ENCODE assay signal across 33 cellular contexts in the genomic region with DNA sequence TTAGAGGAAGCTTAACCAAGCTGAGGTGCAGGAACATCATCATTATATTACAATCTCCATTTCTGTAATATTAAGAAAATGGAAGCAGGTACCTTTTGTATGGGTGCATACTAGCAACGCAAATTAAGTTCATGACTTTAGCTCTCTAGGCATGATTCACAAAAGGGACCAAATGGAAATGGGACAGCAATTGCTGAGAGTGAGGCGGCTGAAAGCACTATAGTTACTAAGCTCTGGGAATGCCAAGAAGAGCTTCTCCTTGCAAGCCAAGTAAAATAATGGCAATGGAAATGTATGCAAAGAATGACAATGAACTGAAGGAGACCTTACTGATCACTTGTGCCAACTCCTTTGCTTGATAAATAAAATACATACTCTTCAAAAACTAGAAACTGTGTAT. TPM values are rescaled to one million over a fixed set of nuclear protein-coding genes. Genes with fewer than 3 reads are reported as not detected.
"Had no signal": no experiment of that assay in that cellular context is flagged by ENCODE, and none has a peak within 500 bp of the region (broad histone marks: within the 10 kb centered on the region; RNA-seq: fewer than 3 reads in every experiment).

No MANE protein-coding gene starts in this region.

- H3K4me1 ChIP-seq: adrenal gland, SJCRH30 had no signal

- H3K36me3 Mint-ChIP-seq: activated CD4-positive, alpha-beta memory T cell treated with anti-CD3 and anti-CD28 coated beads for 36 hours; activated naive CD4-positive, alpha-beta T cell treated with anti-CD3 and anti-CD28 coated beads, Interleukin-2, amount 50 U/mL, for 72 hours had no signal

- H3K4me3 Mint-ChIP-seq: activated CD4-positive, alpha-beta memory T cell treated with anti-CD3 and anti-CD28 coated beads for 36 hours; activated naive CD4-positive, alpha-beta T cell treated with anti-CD3 and anti-CD28 coated beads for 36 hours; activated T-cell treated with anti-CD3 and anti-CD28 coated beads, Interleukin-2, amount 50 U/mL, for 4 hours; activated T-helper 1 cell treated with anti-CD3 and anti-CD28 coated beads, Interleukin-12 subunit alpha, Interleukin-12 subunit beta, Interleukin-2, Interleukin-4 antibody, amounts not matched to agents 30 ng/mL and 10 ng/mL and 1 ng/mL, durations not matched to agents 14 hours and 24 hours and 36 hours had no signal

- H3K27me3 ChIP-seq: adrenal gland, brain microvascular endothelial cell, SJCRH30 had no signal

- H3K27ac ChIP-seq: adrenal gland, brain microvascular endothelial cell, SJCRH30, SK-N-MC had no signal

- H3K9me3 Mint-ChIP-seq: activated CD4-positive, alpha-beta memory T cell treated with anti-CD3 and anti-CD28 coated beads for 36 hours; activated naive CD4-positive, alpha-beta T cell treated with anti-CD3 and anti-CD28 coated beads for 36 hours; activated T-helper 1 cell treated with anti-CD3 and anti-CD28 coated beads, Interleukin-12 subunit alpha, Interleukin-12 subunit beta, Interleukin-2, Interleukin-4 antibody, amounts not matched to agents 30 ng/mL and 10 ng/mL and 1 ng/mL, durations not matched to agents 14 hours and 24 hours and 36 hours had no signal

- H3K9me3 ChIP-seq: adrenal gland, SJCRH30 had no signal

- H3K27me3 Mint-ChIP-seq: activated CD4-positive, alpha-beta memory T cell treated with anti-CD3 and anti-CD28 coated beads for 36 hours had no signal

- H3K27ac Mint-ChIP-seq: activated CD4-positive, alpha-beta memory T cell treated with anti-CD3 and anti-CD28 coated beads for 36 hours; activated naive CD4-positive, alpha-beta T cell treated with anti-CD3 and anti-CD28 coated beads for 36 hours; activated naive CD4-positive, alpha-beta T cell treated with anti-CD3 and anti-CD28 coated beads, Interleukin-2, amount 50 U/mL, for 72 hours; activated T-helper 1 cell treated with anti-CD3 and anti-CD28 coated beads, Interleukin-12 subunit alpha, Interleukin-12 subunit beta, Interleukin-2, Interleukin-4 antibody, amounts not matched to agents 30 ng/mL and 10 ng/mL and 1 ng/mL, durations not matched to agents 14 hours and 24 hours and 36 hours had no signal

- DNase-seq: activated CD4-positive, alpha-beta memory T cell treated with anti-CD3 and anti-CD28 coated beads for 36 hours; activated CD4-positive, alpha-beta T cell treated with anti-CD3 and anti-CD28 coated beads for 4 hours; activated CD4-positive, alpha-beta T cell treated with anti-CD3 and anti-CD28 coated beads, Interleukin-2, amount 50 U/mL, for 1 hour; activated CD4-positive, CD25-positive, alpha-beta regulatory T cell treated with anti-CD3 and anti-CD28 coated beads, Interleukin-2, amount 50 U/mL, for 72 hours; activated CD8-positive, alpha-beta memory T cell treated with anti-CD3 and anti-CD28 coated beads, Interleukin-2, amount 50 U/mL, for 4 hours; activated gamma-delta T cell treated with Interleukin-2 at 50 U/mL for 16 hours; activated naive CD4-positive, alpha-beta T cell treated with anti-CD3 and anti-CD28 coated beads for 36 hours; activated T-cell treated with anti-CD3 and anti-CD28 coated beads for 4 hours; activated T-cell treated with anti-CD3 and anti-CD28 coated beads, Interleukin-2, amount 50 U/mL, for 4 hours; adrenal gland; brain microvascular endothelial cell; central memory CD4-positive, alpha-beta T cell; Karpas-422; NCI-H1105; NCI-H1417 treated with DMSO at 0.1 percent for 48 hours; NCI-H187 treated with DMSO at 0.1 percent for 48 hours; NCI-H2081; NCI-H2171 treated with DMSO at 0.1 percent for 48 hours; NCI-H2227 treated with DMSO at 0.1 percent for 48 hours; NCI-H446; NCI-H510A treated with DMSO at 0.1 percent for 48 hours; NCI-H526 treated with DMSO at 0.1 percent for 48 hours; NCI-H774; SHP77; SJCRH30; T1000 had no signal

- H3K4me3 ChIP-seq: adrenal gland, SJCRH30, SK-N-MC had no signal

- H3K36me3 ChIP-seq: adrenal gland, brain microvascular endothelial cell, SJCRH30 had no signal

- ATAC-seq: activated naive CD4-positive, alpha-beta T cell treated with anti-CD3 and anti-CD28 coated beads, Interleukin-2, amount 50 U/mL, for 72 hours; activated T-cell treated with anti-CD3 and anti-CD28 coated beads, Interleukin-2, amount 50 U/mL, for 4 hours; Panc1 had no signal

RNA-seq across cellular contexts. Expression of gene RNF148, which starts 36.2 kb away (rescaled TPM):
- total RNA-seq: activated CD4-positive, alpha-beta memory T cell treated with anti-CD3 and anti-CD28 coated beads for 36 hours; activated naive CD4-positive, alpha-beta T cell treated with anti-CD3 and anti-CD28 coated beads for 36 hours; activated naive CD4-positive, alpha-beta T cell treated with anti-CD3 and anti-CD28 coated beads, Interleukin-2, amount 50 U/mL, for 72 hours; activated T-cell treated with anti-CD3 and anti-CD28 coated beads, Interleukin-2, amount 50 U/mL, for 4 hours; activated T-helper 1 cell treated with anti-CD3 and anti-CD28 coated beads, Interleukin-12 subunit alpha, Interleukin-12 subunit beta, Interleukin-2, Interleukin-4 antibody, amounts not matched to agents 30 ng/mL and 10 ng/mL and 1 ng/mL, durations not matched to agents 14 hours and 24 hours and 36 hours; RPMI7951; SJCRH30; T-helper 1 cell treated with Interleukin-12 subunit alpha and Interleukin-12 subunit beta and Interleukin-4 antibody, amounts not matched to agents 30 ng/mL and 1 ng/mL, for 36 hours; T-helper 2 cell treated with Interferon-gamma antibody and Interleukin-4, amounts not matched to agents 100 ng/mL and 5 ng/mL, for 36 hours had no signal

RNA-seq across cellular contexts. Expression of gene RNF133, which starts 40.0 kb away (rescaled TPM):
- total RNA-seq: activated CD4-positive, alpha-beta memory T cell treated with anti-CD3 and anti-CD28 coated beads for 36 hours; activated naive CD4-positive, alpha-beta T cell treated with anti-CD3 and anti-CD28 coated beads for 36 hours; activated naive CD4-positive, alpha-beta T cell treated with anti-CD3 and anti-CD28 coated beads, Interleukin-2, amount 50 U/mL, for 72 hours; activated T-cell treated with anti-CD3 and anti-CD28 coated beads, Interleukin-2, amount 50 U/mL, for 4 hours; activated T-helper 1 cell treated with anti-CD3 and anti-CD28 coated beads, Interleukin-12 subunit alpha, Interleukin-12 subunit beta, Interleukin-2, Interleukin-4 antibody, amounts not matched to agents 30 ng/mL and 10 ng/mL and 1 ng/mL, durations not matched to agents 14 hours and 24 hours and 36 hours; RPMI7951; SJCRH30; T-helper 1 cell treated with Interleukin-12 subunit alpha and Interleukin-12 subunit beta and Interleukin-4 antibody, amounts not matched to agents 30 ng/mL and 1 ng/mL, for 36 hours; T-helper 2 cell treated with Interferon-gamma antibody and Interleukin-4, amounts not matched to agents 100 ng/mL and 5 ng/mL, for 36 hours had no signal
